ENCODE assay signal across 8 cellular contexts in genomic region chr6:34248198-34248726, GRCh38. TPM values are rescaled to one million over a fixed set of nuclear protein-coding genes. Genes with fewer than 3 reads are reported as not detected.
DNase-seq lines count a peak whose midpoint lies in the region; ATAC-seq, FAIRE-seq and TF ChIP-seq lines count a peak whose summit lies in the region.

No MANE protein-coding gene starts in this region.

- DNase-seq in activated CD4-positive, CD25-positive, alpha-beta regulatory T cell treated with anti-CD3 and anti-CD28 coated beads, Interleukin-2, amount 50 U/mL, for 72 hours, result peak; percentile 67
- DNase-seq in RWPE2 (ENCODE audit: low spot score) (no peak), K562 (ENCODE audit: extremely low read depth in 1 of 4, low spot score in 3 of 4) (peak; percentile 63 to 85 (median 68)), NCI-H1436 treated with DMSO at 0.1 percent for 48 hours (lab: John Stamatoyannopoulos, UW) (no peak)

- CTCF ChIA-PET in K562 (lab: Yijun Ruan, JAX; ENCODE audit: low intra/inter-chr PET ratio), result interaction anchor here (0.7 to 3.0 kb wide), 7 partner anchors 52 to 892 kb away, joined by 3 to 27 read pairs (median 6); partner anchors contain the start of gene NUDT3

- no peak for TF ChIP-seq EP300 in K562 (IDR thresholded peaks at IDR 0.05; ENCODE audit: low read length)

- POLR2A ChIA-PET in K562 (lab: Yijun Ruan, JAX), result interaction anchor here (0.5 to 4.9 kb wide), 25 partner anchors 11 to 568 kb away, joined by 3 to 67 read pairs (median 4); partner anchors contain the start of genes HMGA1 and RPS10

- H3K4me1 ChIP-seq in RWPE2 (ENCODE audit: insufficient read depth, poor library complexity, severe bottlenecking), result peaks cover 32% of the 10 kb centered on the region
- H3K4me1 ChIP-seq in K562 (replicated peaks in 1 of 2; ENCODE audit: control insufficient read depth in 2 of 2, insufficient read depth in 2 of 2, low read length in 2 of 2), result peaks cover 42 to 57% of the 10 kb centered on the region in 2 experiments
- peaks cover 3% of the 10 kb centered on the region for H3K4me1 ChIP-seq in iPS-18a (ENCODE audit: control insufficient read depth, low read depth, low read length)
- H3K4me1 ChIP-seq in skeletal muscle tissue (ENCODE audit: control insufficient read depth in 3 of 3, insufficient read depth in 3 of 3, low read length in 3 of 3), result peaks cover 17 to 43% (median 27%) of the 10 kb centered on the region in 3 donors

- peak overlapping the region; percentile 83 for H2AFZ ChIP-seq in K562 (ENCODE audit: low read depth, low read length)

- WGBS in K562 (ENCODE audit: insufficient coverage, low coverage, missing lambda C conversion rate), result 6% methylated on average over 17 of the region's 17 CpGs

- peaks cover 34% of the 10 kb centered on the region for H3K79me2 ChIP-seq in K562 (ENCODE audit: control insufficient read depth, insufficient read depth, low read length)

- peak; percentile 61 for FAIRE-seq in K562 (lab: Jason Lieb, UNC)

- TF ChIP-seq RAD21 in K562 (CRISPR knock-in tag; conservative IDR thresholded peaks at IDR 0.05 in 1 of 2, IDR thresholded peaks at IDR 0.05 in 1 of 2), result no peak

- H3K27ac ChIP-seq in RWPE2 (ENCODE audit: poor library complexity, severe bottlenecking), result peak overlapping the region; percentile 95
- peak overlapping the region; percentile 86 for H3K27ac ChIP-seq in K562 (ENCODE audit: extremely low read depth, low read depth, low read length)
- H3K27ac ChIP-seq in iPS-18a (ENCODE audit: low read length), result no peak overlapping the region
- peak overlapping the region; percentile 79 for H3K27ac ChIP-seq in skeletal muscle tissue (ENCODE audit: low read depth, low read length)

- in situ Hi-C loops in K562 (cut with MboI), result loop anchor here (5.0 kb wide), 2 partner anchors 164 to 359 kb away; no protein-coding TSS in a partner anchor

- H3K9me3 ChIP-seq in RWPE2 (ENCODE audit: severe bottlenecking), result no peaks in the 10 kb centered on the region
- no peaks in the 10 kb centered on the region; the same call in 1 of the 2 replicates for H3K9me3 ChIP-seq in K562 (replicated peaks; ENCODE audit: control insufficient read depth, insufficient read depth, low read depth, low read length)
- no peaks in the 10 kb centered on the region for H3K9me3 ChIP-seq in iPS-18a (ENCODE audit: control insufficient read depth, low read depth, low read length)
- H3K9me3 ChIP-seq in skeletal muscle tissue (ENCODE audit: control insufficient read depth in 3 of 3, low read length in 3 of 3), result no peaks in the 10 kb centered on the region

- no peak for ATAC-seq in activated CD4-positive, CD25-positive, alpha-beta regulatory T cell treated with anti-CD3 and anti-CD28 coated beads, Interleukin-2, amount 50 U/mL, for 24 hours
- ATAC-seq in HG02840 (IDR thresholded peaks at IDR 0.05; ENCODE audit: low FRiP score, unreplicated experiment) (peak; percentile 3), RWPE2 (ENCODE audit: low read depth) (peak; percentile 4; the same call in 1 of the 3 replicates), K562 (peak; percentile 54)

- peaks cover 21% of the 10 kb centered on the region; the same call in 1 of the 2 replicates for H4K20me1 ChIP-seq in K562 (replicated peaks; ENCODE audit: control insufficient read depth, insufficient read depth, low read length)

- H3K27me3 ChIP-seq in RWPE2 (ENCODE audit: insufficient read depth, poor library complexity, severe bottlenecking) (no peaks in the 10 kb centered on the region), K562 (ENCODE audit: control insufficient read depth in 2 of 2, insufficient read depth in 2 of 2, low read length in 2 of 2) (no peaks in the 10 kb centered on the region; a peak in 1 of 5 replicates), iPS-18a (ENCODE audit: control insufficient read depth, insufficient read depth, low read length) (no peaks in the 10 kb centered on the region), skeletal muscle tissue (ENCODE audit: control insufficient read depth in 3 of 3, insufficient read depth in 3 of 3, low read length in 3 of 3) (no peaks in the 10 kb centered on the region)

- H3K9ac ChIP-seq in K562 (ENCODE audit: insufficient read depth in 1 of 2, low read depth in 2 of 2, low read length in 2 of 2) (peak overlapping the region; percentile 83 to 93), iPS-18a (ENCODE audit: low read length) (peak overlapping the region; percentile 60), skeletal muscle tissue (ENCODE audit: low read depth in 1 of 3, low read length in 3 of 3) (peak overlapping the region; percentile 87 to 96 (median 89))

- H3K4me3 ChIP-seq in RWPE2 (ENCODE audit: severe bottlenecking), result peak overlapping the region; percentile 55
- peak overlapping the region; percentile 76 for H3K4me3 ChIP-seq in K562
- H3K4me3 ChIP-seq in iPS-18a (ENCODE audit: low read length), result peak overlapping the region; percentile 84
- peak overlapping the region; percentile 90 to 97 (median 95) for H3K4me3 ChIP-seq in skeletal muscle tissue (ENCODE audit: low read length in 3 of 3)

- peaks cover 5% of the 10 kb centered on the region for H3K9me1 ChIP-seq in K562 (ENCODE audit: control insufficient read depth, insufficient read depth, low read length)

- TSS peak; percentile 75 for BruUV-seq in K562 (replicated peaks; lab: Mats Ljungman, UMichigan)

- peaks cover 25% of the 10 kb centered on the region for H3K36me3 ChIP-seq in RWPE2 (ENCODE audit: low read depth)
- peaks cover 38% of the 10 kb centered on the region for H3K36me3 ChIP-seq in K562 (ENCODE audit: control insufficient read depth, insufficient read depth, low read length)
- peaks cover 14% of the 10 kb centered on the region for H3K36me3 ChIP-seq in iPS-18a (ENCODE audit: control insufficient read depth, low read depth, low read length)
- H3K36me3 ChIP-seq in skeletal muscle tissue (ENCODE audit: control insufficient read depth in 3 of 3, insufficient read depth in 3 of 3, low read length in 3 of 3), result peaks cover 0 to 3% (median 2%) of the 10 kb centered on the region in 3 donors

- TF ChIP-seq CTCF in RWPE2 (IDR thresholded peaks at IDR 0.05; ENCODE audit: poor library complexity, severe bottlenecking) (no peak), K562 (IDR thresholded peaks at IDR 0.05 in 2 of 3, conservative IDR thresholded peaks at IDR 0.05 in 1 of 3; ENCODE audit: insufficient read depth in 2 of 3, low read depth in 1 of 3, low read length in 3 of 3) (no peak)

- peak overlapping the region; percentile 100 for H3K4me2 ChIP-seq in K562 (ENCODE audit: insufficient read depth, low read length)

- peak; percentile 74 for TF ChIP-seq POLR2A in K562 (conservative IDR thresholded peaks at IDR 0.05)

- intact Hi-C loops in K562 (cut with micrococcal nuclease), result loop anchor here (2.0 kb wide), 3 partner anchors 71 to 145 kb away; partner anchors contain the start of gene NUDT3

TF ChIP-seq in K562, 482 proteins besides CTCF, POLR2A, EP300 and RAD21 (continues in another document):
- TF ChIP-seq ZNF57 (CRISPR knock-in tag; IDR thresholded peaks at IDR 0.05), result 0 out of 2 replicates have a peak, but pooled peaks have one; percentile 10
- peak; percentile 79; the same call in 1 of the 2 replicates for TF ChIP-seq JUN (IDR thresholded peaks at IDR 0.05; ENCODE audit: borderline replicate concordance, low read depth, low read length)
- no peak for TF ChIP-seq JUN (CRISPR knock-in tag; IDR thresholded peaks at IDR 0.05; ENCODE audit: borderline replicate concordance)
- peak; percentile 94; the same call in 1 of the 2 replicates for TF ChIP-seq FOXK1 (CRISPR knock-in tag; IDR thresholded peaks at IDR 0.05; ENCODE audit: borderline replicate concordance)

RNA-seq across cellular contexts. Expression of gene SMIM29, which starts 0.5 kb away (rescaled TPM):
- 9.6 and 43.3 TPM in 2 replicates for total RNA-seq in K562 (2011; cell fraction: chromatin; rRNA removed; ENCODE audit: low replicate concordance)
- total RNA-seq in K562 (2011; cell fraction: nucleolus; rRNA removed), result 62.9 and 65.8 TPM in 2 replicates
- total RNA-seq in K562 (2011; cell fraction: nucleoplasm; rRNA removed), result 33.6 and 43.7 TPM in 2 replicates
- 31.8 and 42.1 TPM in 2 replicates for total RNA-seq in K562 (2014; rRNA removed)
- total RNA-seq in K562 (2014; rRNA removed; fragmentation: Illumina TruSeq; extraction: Trizol), result 4.6 and 6.5 TPM in 2 replicates
- total RNA-seq in K562 (2015; rRNA removed; fragmentation: Illumina TruSeq; extraction: Trizol), result 18.2 and 21.9 TPM in 2 replicates
- 30.1 and 35.5 TPM in 2 replicates for total RNA-seq in K562 (2021)
- 29.1 and 74.4 TPM in 2 replicates for polyA plus RNA-seq in K562 (2011; rRNA removed)
- polyA plus RNA-seq in K562 (2011; cell fraction: cytosol; rRNA removed), result 106 and 151 TPM in 2 replicates
- 87.3 and 88.9 TPM in 2 replicates for polyA plus RNA-seq in K562 (2011; cell fraction: nucleus; rRNA removed)
- 43.9 and 73.7 TPM in 2 replicates for polyA plus RNA-seq in K562 (2012)
- 20.9 and 39.0 TPM in 2 replicates for polyA plus RNA-seq in K562 (2014; fragmentation: Illumina TruSeq; extraction: Trizol)
- 10 to 100 TPM; 13.1 to 13.7 TPM for polyA plus RNA-seq in K562 (2014; fragmentation: Nextera tagmentation; extraction: Ambion mirVana)
- 34.9 and 36.7 TPM in 2 replicates for polyA plus RNA-seq in K562 (2014; rRNA removed)
- polyA minus RNA-seq in K562 (2011; rRNA and poly(A)+ RNA removed), result 10.5 and 14.6 TPM in 2 replicates
- 18.3 and 35.8 TPM in 2 replicates for polyA minus RNA-seq in K562 (2011; cell fraction: cytosol; rRNA and poly(A)+ RNA removed)
- 43.4 and 63.9 TPM in 2 replicates for polyA minus RNA-seq in K562 (2011; cell fraction: nucleus; rRNA and poly(A)+ RNA removed)
- total RNA-seq in skeletal muscle tissue, result 5.2 TPM

RNA-seq across cellular contexts. Expression of gene HMGA1, which starts 11.6 kb away (rescaled TPM):
- 30.6 and 67.6 TPM in 2 replicates for total RNA-seq in K562 (2011; cell fraction: chromatin; rRNA removed; ENCODE audit: low replicate concordance)
- 97.4 and 98.8 TPM in 2 replicates for total RNA-seq in K562 (2011; cell fraction: nucleolus; rRNA removed)
- total RNA-seq in K562 (2011; cell fraction: nucleoplasm; rRNA removed), result 112 and 202 TPM in 2 replicates
- total RNA-seq in K562 (2014; rRNA removed) (1,004 and 1,256 TPM in 2 replicates), K562 (2014; rRNA removed; fragmentation: Illumina TruSeq; extraction: Trizol) (270 and 326 TPM in 2 replicates), K562 (2015; rRNA removed; fragmentation: Illumina TruSeq; extraction: Trizol) (594 and 609 TPM in 2 replicates), K562 (2021) (1,947 and 1,950 TPM in 2 replicates), skeletal muscle tissue (20.4 TPM)
- polyA plus RNA-seq in K562 (2011; rRNA removed) (205 and 451 TPM in 2 replicates), K562 (2014; fragmentation: Illumina TruSeq; extraction: Trizol) (1,608 and 1,897 TPM in 2 replicates), K562 (2014; fragmentation: Nextera tagmentation; extraction: Ambion mirVana) (10 to 100 TPM; 27.8 to 58.8 TPM), K562 (2014; rRNA removed) (1,026 and 1,125 TPM in 2 replicates)
- polyA plus RNA-seq in K562 (2011; cell fraction: cytosol; rRNA removed), result 348 and 767 TPM in 2 replicates
- 229 and 367 TPM in 2 replicates for polyA plus RNA-seq in K562 (2011; cell fraction: nucleus; rRNA removed)
- 830 and 1,263 TPM in 2 replicates for polyA plus RNA-seq in K562 (2012)
- 66.3 and 71.3 TPM in 2 replicates for polyA minus RNA-seq in K562 (2011; rRNA and poly(A)+ RNA removed)
- polyA minus RNA-seq in K562 (2011; cell fraction: cytosol; rRNA and poly(A)+ RNA removed), result 364 and 449 TPM in 2 replicates
- polyA minus RNA-seq in K562 (2011; cell fraction: nucleus; rRNA and poly(A)+ RNA removed), result 49.0 and 60.6 TPM in 2 replicates

Comparison
In these comparisons a context has a peak if more than half of its experiments do, and no peak if none do; other contexts are left out.
1. DNase-seq: peak in activated CD4-positive, CD25-positive, alpha-beta regulatory T cell treated with anti-CD3 and anti-CD28 coated beads, Interleukin-2, amount 50 U/mL, for 72 hours (single experiment) and K562 (4 of 4); none in RWPE2 (single experiment) and NCI-H1436 treated with DMSO at 0.1 percent for 48 hours (single experiment).
2. ATAC-seq: peak in HG02840 (single experiment), RWPE2 (single experiment) and K562 (single experiment); none in activated CD4-positive, CD25-positive, alpha-beta regulatory T cell treated with anti-CD3 and anti-CD28 coated beads, Interleukin-2, amount 50 U/mL, for 24 hours (0 of 2).
3. Peak in every context shown above with its lines, with median percentiles within 50 percentile points of each other: H3K4me3 ChIP-seq and H3K9ac ChIP-seq.